Comparison of ENCODE assay signal across 13 cellular contexts in genomic region chr7:70734436-70734835, GRCh38.
"Had no signal": no experiment of that assay in that cellular context is flagged by ENCODE, and none has a peak within 500 bp of the region (broad histone marks: within the 10 kb centered on the region; RNA-seq: fewer than 3 reads in every experiment).

No MANE protein-coding gene starts in this region.

- DNase-seq: activated gamma-delta T cell; activated naive CD8-positive, alpha-beta T cell treated with anti-CD3 and anti-CD28 coated beads for 36 hours; activated T-cell treated with anti-CD3 and anti-CD28 coated beads, Interleukin-2, amount 50 U/mL, for 24 hours; anterior cingulate cortex; heart right ventricle; left ventricle myocardium superior; mesendoderm; pancreas; retina; tibial artery had no signal

- H3K4me3 ChIP-seq: heart right ventricle, neural progenitor cell, pancreas, tibial artery, vagina had no signal

- ATAC-seq: activated CD4-positive, CD25-positive, alpha-beta regulatory T cell treated with anti-CD3 and anti-CD28 coated beads, Interleukin-2, amount 50 U/mL, for 24 hours; heart right ventricle; left ventricle myocardium superior; pancreas had no signal

- H3K9me3 Mint-ChIP-seq: activated naive CD8-positive, alpha-beta T cell treated with anti-CD3 and anti-CD28 coated beads for 36 hours had no signal

- H3K4me3 Mint-ChIP-seq: activated naive CD8-positive, alpha-beta T cell treated with anti-CD3 and anti-CD28 coated beads for 36 hours; activated T-cell treated with anti-CD3 and anti-CD28 coated beads, Interleukin-2, amount 50 U/mL, for 24 hours; neural progenitor cell had no signal

- H3K36me3 Mint-ChIP-seq: activated naive CD8-positive, alpha-beta T cell treated with anti-CD3 and anti-CD28 coated beads for 36 hours had no signal

- H3K27me3 ChIP-seq: heart right ventricle, neural progenitor cell, pancreas, tibial artery, vagina had no signal

- H3K36me3 ChIP-seq: heart right ventricle, pancreas, tibial artery, vagina had no signal

- H3K27ac Mint-ChIP-seq: activated naive CD8-positive, alpha-beta T cell treated with anti-CD3 and anti-CD28 coated beads for 36 hours; activated T-cell treated with anti-CD3 and anti-CD28 coated beads, Interleukin-2, amount 50 U/mL, for 24 hours; neural progenitor cell had no signal

- H3K27me3 Mint-ChIP-seq: activated naive CD8-positive, alpha-beta T cell treated with anti-CD3 and anti-CD28 coated beads for 36 hours; activated T-cell treated with anti-CD3 and anti-CD28 coated beads, Interleukin-2, amount 50 U/mL, for 24 hours had no signal

- H3K9me3 ChIP-seq: pancreas, tibial artery, vagina had no signal

- H3K27ac ChIP-seq: heart right ventricle, neural progenitor cell, pancreas, tibial artery, vagina had no signal
